ENCODE assay signal across 8 cellular contexts in genomic region chrX:53320543-53321215, GRCh38. TPM values are rescaled to one million over a fixed set of nuclear protein-coding genes. Genes with fewer than 3 reads are reported as not detected.
A peak's percentile ranks its signal among the peaks of the same experiment; 100 is the strongest.
DNase-seq lines count a peak whose midpoint lies in the region; ATAC-seq and TF ChIP-seq lines count a peak whose summit lies in the region.

No MANE protein-coding gene starts in this region.

- H3K4me3 Mint-ChIP-seq in Calu3 (ENCODE audit: low read depth, unreplicated experiment): peak overlapping the region; percentile 58
- peak overlapping the region; percentile 54 for H3K4me3 Mint-ChIP-seq in nephron progenitor cell

- H3K36me3 ChIP-seq in SK-N-SH (replicated peaks in 1 of 2; ENCODE audit: control insufficient read depth in 1 of 2, insufficient read depth in 2 of 2, low read length in 1 of 2): no peaks in the 10 kb centered on the region

- H3K27ac Mint-ChIP-seq in Calu3 (ENCODE audit: unreplicated experiment): no peak overlapping the region
- no peak overlapping the region for H3K27ac Mint-ChIP-seq in nephron progenitor cell

- CTCF ChIA-PET in Calu3 (lab: Charles Lee): interaction anchor here (0.6 to 1.2 kb wide), 2 partner anchors 137 to 142 kb away, joined by 3 to 4 read pairs; no protein-coding TSS in a partner anchor
- CTCF ChIA-PET in SK-N-SH (lab: Yijun Ruan, JAX): interaction anchor here (1.7 to 13.1 kb wide), 5 partner anchors 9 to 159 kb away, joined by 4 to 180 read pairs (median 60); no protein-coding TSS in a partner anchor

- POLR2A ChIA-PET in SK-N-SH (lab: Yijun Ruan, JAX): interaction anchor here (1.1 kb wide), 1 partner anchor 101 kb away, joined by 5 read pairs; no protein-coding TSS in a partner anchor

- H4K20me1 ChIP-seq in SK-N-SH (ENCODE audit: insufficient read depth): 0 out of 2 replicates have a peak, but pooled peaks cover 6% of the 10 kb centered on the region

- no peak for ATAC-seq in GM18498 (IDR thresholded peaks at IDR 0.05; ENCODE audit: unreplicated experiment)
- no peak for ATAC-seq in HG02938 (IDR thresholded peaks at IDR 0.05; ENCODE audit: unreplicated experiment)

- peaks cover 0 to 18% of the 10 kb centered on the region in 2 experiments; a peak in 1 of 4 replicates for H3K4me1 ChIP-seq in SK-N-SH (ENCODE audit: control insufficient read depth in 1 of 2, insufficient read depth in 2 of 2, low read depth in 1 of 2, low read length in 1 of 2)

- H3K4me3 ChIP-seq in SK-N-SH (ENCODE audit: low read depth in 2 of 2, low read length in 1 of 2) (peak overlapping the region; percentile 61 to 62), epithelial cell of proximal tubule (ENCODE audit: low read depth, low read length) (peak overlapping the region; percentile 54)

- no peaks in the 10 kb centered on the region for H3K9me2 ChIP-seq in SK-N-SH

- TF ChIP-seq EP300 in SK-N-SH (IDR thresholded peaks at IDR 0.05; ENCODE audit: borderline replicate concordance in 1 of 2, low read depth in 1 of 2, low read length in 1 of 2): no peak

- H3K27me3 Mint-ChIP-seq in Calu3 (ENCODE audit: unreplicated experiment) (peaks cover 92% of the 10 kb centered on the region), nephron progenitor cell (ENCODE audit: low read depth, poor library complexity) (peaks cover 79% of the 10 kb centered on the region)

- H3K79me2 ChIP-seq in SK-N-SH (ENCODE audit: insufficient read depth): no peaks in the 10 kb centered on the region

- BruUV-seq in Calu3 (replicated peaks; lab: Mats Ljungman, UMichigan): no TSS peak

- H3K9me3 Mint-ChIP-seq in Calu3 (ENCODE audit: low read depth, unreplicated experiment) (no peaks in the 10 kb centered on the region), nephron progenitor cell (peaks cover 72% of the 10 kb centered on the region)

- intact Hi-C loops in Calu3 (cut with micrococcal nuclease; ENCODE audit: unreplicated experiment): no loop called here

- peak overlapping the region; percentile 69; the same call in 1 of the 2 replicates for H2AFZ ChIP-seq in SK-N-SH (ENCODE audit: low read depth)

- peaks cover 41% of the 10 kb centered on the region for H3K27me3 ChIP-seq in SK-N-SH (ENCODE audit: insufficient read depth)

- TF ChIP-seq CTCF in Calu3 (IDR thresholded peaks at IDR 0.05; ENCODE audit: unreplicated experiment): no peak
- no peak for TF ChIP-seq CTCF in SK-N-SH (IDR thresholded peaks at IDR 0.05)
- TF ChIP-seq CTCF in epithelial cell of proximal tubule (conservative IDR thresholded peaks at IDR 0.05; ENCODE audit: low read depth, low read length): no peak
- no peak for TF ChIP-seq CTCF in nephron progenitor cell (IDR thresholded peaks at IDR 0.05)

- no CpG with 5 or more reads among the region's 71 CpGs for WGBS in SK-N-SH (ENCODE audit: low lambda C conversion rate)

- H3K4me1 Mint-ChIP-seq in Calu3 (ENCODE audit: low read depth, unreplicated experiment) (peaks cover 10% of the 10 kb centered on the region), nephron progenitor cell (peaks cover 36% of the 10 kb centered on the region)

- no peak overlapping the region for H3K27ac ChIP-seq in SK-N-SH (ENCODE audit: low read depth in 2 of 2, low read length in 1 of 2)

- DNase-seq in Calu3: no peak
- DNase-seq in SK-N-SH: peak; percentile 58
- no peak for DNase-seq in epithelial cell of proximal tubule (ENCODE audit: low read depth)
- peak; percentile 30 for DNase-seq in nephron progenitor cell
- DNase-seq in SW 1271 (lab: John Stamatoyannopoulos, UW): no peak
- DNase-seq in NCI-H446 treated with DMSO at 0.1 percent for 48 hours (lab: John Stamatoyannopoulos, UW): no peak

- H3K9me3 ChIP-seq in SK-N-SH: no peaks in the 10 kb centered on the region

- H3K36me3 Mint-ChIP-seq in Calu3 (ENCODE audit: insufficient read depth, unreplicated experiment) (peaks cover 14% of the 10 kb centered on the region), nephron progenitor cell (ENCODE audit: low read depth) (no peaks in the 10 kb centered on the region)

- TF ChIP-seq RAD21 in SK-N-SH (IDR thresholded peaks at IDR 0.05; ENCODE audit: low read length): no peak

- H3F3A ChIP-seq in SK-N-SH (replicated peaks; ENCODE audit: insufficient read depth): no peaks in the 10 kb centered on the region

- peak overlapping the region; percentile 44; the same call in 1 of the 2 replicates for H3K9ac ChIP-seq in SK-N-SH

- peak overlapping the region; percentile 87 for H3K4me2 ChIP-seq in SK-N-SH

TF ChIP-seq in SK-N-SH, 30 proteins besides CTCF, POLR2A, EP300 and RAD21:
- TF ChIP-seq, protein P1, sequence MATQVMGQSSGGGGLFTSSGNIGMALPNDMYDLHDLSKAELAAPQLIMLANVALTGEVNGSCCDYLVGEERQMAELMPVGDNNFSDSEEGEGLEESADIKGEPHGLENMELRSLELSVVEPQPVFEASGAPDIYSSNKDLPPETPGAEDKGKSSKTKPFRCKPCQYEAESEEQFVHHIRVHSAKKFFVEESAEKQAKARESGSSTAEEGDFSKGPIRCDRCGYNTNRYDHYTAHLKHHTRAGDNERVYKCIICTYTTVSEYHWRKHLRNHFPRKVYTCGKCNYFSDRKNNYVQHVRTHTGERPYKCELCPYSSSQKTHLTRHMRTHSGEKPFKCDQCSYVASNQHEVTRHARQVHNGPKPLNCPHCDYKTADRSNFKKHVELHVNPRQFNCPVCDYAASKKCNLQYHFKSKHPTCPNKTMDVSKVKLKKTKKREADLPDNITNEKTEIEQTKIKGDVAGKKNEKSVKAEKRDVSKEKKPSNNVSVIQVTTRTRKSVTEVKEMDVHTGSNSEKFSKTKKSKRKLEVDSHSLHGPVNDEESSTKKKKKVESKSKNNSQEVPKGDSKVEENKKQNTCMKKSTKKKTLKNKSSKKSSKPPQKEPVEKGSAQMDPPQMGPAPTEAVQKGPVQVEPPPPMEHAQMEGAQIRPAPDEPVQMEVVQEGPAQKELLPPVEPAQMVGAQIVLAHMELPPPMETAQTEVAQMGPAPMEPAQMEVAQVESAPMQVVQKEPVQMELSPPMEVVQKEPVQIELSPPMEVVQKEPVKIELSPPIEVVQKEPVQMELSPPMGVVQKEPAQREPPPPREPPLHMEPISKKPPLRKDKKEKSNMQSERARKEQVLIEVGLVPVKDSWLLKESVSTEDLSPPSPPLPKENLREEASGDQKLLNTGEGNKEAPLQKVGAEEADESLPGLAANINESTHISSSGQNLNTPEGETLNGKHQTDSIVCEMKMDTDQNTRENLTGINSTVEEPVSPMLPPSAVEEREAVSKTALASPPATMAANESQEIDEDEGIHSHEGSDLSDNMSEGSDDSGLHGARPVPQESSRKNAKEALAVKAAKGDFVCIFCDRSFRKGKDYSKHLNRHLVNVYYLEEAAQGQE (IDR thresholded peaks at IDR 0.05; ENCODE audit: low read depth, low read length): no peak
- TF ChIP-seq FOSL2 (IDR thresholded peaks at IDR 0.05; ENCODE audit: borderline replicate concordance, low read depth): no peak
- TF ChIP-seq NRF1 (IDR thresholded peaks at IDR 0.05; ENCODE audit: low read depth, low read length): no peak
- TF ChIP-seq POLR2AphosphoS5 (IDR thresholded peaks at IDR 0.05; ENCODE audit: low read depth, low read length): no peak
- no peak for TF ChIP-seq TAF1 (IDR thresholded peaks at IDR 0.05; ENCODE audit: borderline replicate concordance, low read depth, low read length)
- TF ChIP-seq ELF1 (IDR thresholded peaks at IDR 0.05): no peak
- TF ChIP-seq EZH2phosphoT487 (IDR thresholded peaks at IDR 0.05; ENCODE audit: borderline replicate concordance, low read depth): no peak
- TF ChIP-seq SIN3A (IDR thresholded peaks at IDR 0.05; ENCODE audit: borderline replicate concordance, low read depth, low read length): no peak
- TF ChIP-seq TCF12 (IDR thresholded peaks at IDR 0.05): no peak
- no peak for TF ChIP-seq RFX5 (IDR thresholded peaks at IDR 0.05; ENCODE audit: low read length)
- TF ChIP-seq TEAD4 (IDR thresholded peaks at IDR 0.05; ENCODE audit: borderline replicate concordance, insufficient read depth): no peak
- no peak for TF ChIP-seq JUND (IDR thresholded peaks at IDR 0.05)
- no peak for TF ChIP-seq USF1 (IDR thresholded peaks at IDR 0.05; ENCODE audit: borderline replicate concordance, low read depth)
- no peak for TF ChIP-seq PBX3 (IDR thresholded peaks at IDR 0.05)
- no peak for TF ChIP-seq IRF3 (IDR thresholded peaks at IDR 0.05; ENCODE audit: low read depth, low read length)
- no peak for TF ChIP-seq SMC3 (IDR thresholded peaks at IDR 0.05; ENCODE audit: low read depth, low read length)

RNA-seq across cellular contexts. Expression of gene IQSEC2, which starts 39.3 kb away (rescaled TPM):
- 14.1 and 15.2 TPM in 2 replicates for total RNA-seq in Calu3 (2022)
- polyA plus RNA-seq in SK-N-SH (2012; rRNA removed): 21.3 and 24.7 TPM in 2 replicates
- polyA plus RNA-seq in SK-N-SH (2012; cell fraction: cytosol; rRNA removed): 16.7 and 20.3 TPM in 2 replicates
- 34.3 and 35.2 TPM in 2 replicates for polyA plus RNA-seq in SK-N-SH (2012; cell fraction: nucleus; rRNA removed)
- total RNA-seq in epithelial cell of proximal tubule: 3.9 and 4.5 TPM in 2 replicates

Comparison
In these comparisons a context has a peak if more than half of its experiments do, and no peak if none do; other contexts are left out.
1. DNase-seq: peak in SK-N-SH (single experiment) and nephron progenitor cell (single experiment); none in Calu3 (single experiment), epithelial cell of proximal tubule (single experiment), SW 1271 (0 of 2) and NCI-H446 treated with DMSO at 0.1 percent for 48 hours (single experiment).